In genomic region chr5:118984602-118985001, GRCh38 we compare ENCODE assay signal across 20 cellular contexts. TPM values are rescaled to one million over a fixed set of nuclear protein-coding genes. Genes with fewer than 3 reads are reported as not detected.
DNase-seq lines count a peak whose midpoint lies in the region; ATAC-seq lines count a peak whose summit lies in the region.
"Had no signal": no experiment of that assay in that cellular context is flagged by ENCODE, and none has a peak within 500 bp of the region (broad histone marks: within the 10 kb centered on the region; RNA-seq: fewer than 3 reads in every experiment).

No MANE protein-coding gene starts in this region.

- CTCF ChIA-PET in activated CD4-positive, alpha-beta T cell treated with anti-CD3 and anti-CD28 coated beads for 36 hours (lab: Charles Lee): interaction anchor here (0.8 to 3.2 kb wide), 2 partner anchors 86 to 427 kb away, joined by 3 to 23 read pairs; partner anchors contain the start of gene DMXL1

- POLR2A ChIA-PET in activated CD4-positive, alpha-beta T cell treated with anti-CD3 and anti-CD28 coated beads for 36 hours (lab: Charles Lee): no interaction called here

- H3K27me3 Mint-ChIP-seq in activated CD4-positive, alpha-beta T cell treated with anti-CD3 and anti-CD28 coated beads for 36 hours: no peaks in the 10 kb centered on the region
- H3K27me3 Mint-ChIP-seq: activated CD4-positive, alpha-beta memory T cell treated with anti-CD3 and anti-CD28 coated beads for 36 hours; activated naive CD8-positive, alpha-beta T cell treated with anti-CD3 and anti-CD28 coated beads, Interleukin-2, amount 10 ng/mL, durations not matched to agents 7 days and 5 days; naive thymus-derived CD8-positive, alpha-beta T cell had no signal

- H3K27ac Mint-ChIP-seq in activated CD4-positive, alpha-beta T cell treated with anti-CD3 and anti-CD28 coated beads for 36 hours: no peak overlapping the region
- H3K27ac Mint-ChIP-seq: activated CD4-positive, alpha-beta memory T cell treated with anti-CD3 and anti-CD28 coated beads for 36 hours; activated naive CD8-positive, alpha-beta T cell treated with anti-CD3 and anti-CD28 coated beads, Interleukin-2, amount 10 ng/mL, durations not matched to agents 7 days and 5 days; naive thymus-derived CD8-positive, alpha-beta T cell had no signal

- DNase-seq in AG08395 (ENCODE audit: low spot score) (peak; percentile 55), HS-27A (ENCODE audit: low read depth) (peak; percentile 4), amniotic stem cell (lab: John Stamatoyannopoulos, UW) (peak; percentile 11), glomerular visceral epithelial cell (ENCODE audit: extremely low spot score) (peak; percentile 55), NCI-H2107 treated with DMSO at 0.1 percent for 48 hours (lab: John Stamatoyannopoulos, UW; ENCODE audit: unreplicated experiment) (no peak)
- DNase-seq in activated CD4-positive, alpha-beta T cell treated with anti-CD3 and anti-CD28 coated beads for 36 hours: no peak
- DNase-seq: activated CD4-positive, alpha-beta memory T cell treated with anti-CD3 and anti-CD28 coated beads for 36 hours; activated naive CD8-positive, alpha-beta T cell treated with anti-CD3 and anti-CD28 coated beads, Interleukin-2, amount 10 ng/mL, durations not matched to agents 7 days and 5 days; activated T-cell treated with anti-CD3 and anti-CD28 coated beads, Interleukin-2, amount 50 U/mL, for 48 hours; colonic mucosa; erythroblast; GOT3; KBM-7; left ventricle myocardium superior; naive thymus-derived CD8-positive, alpha-beta T cell; NCI-H1417 treated with DMSO at 0.1 percent for 48 hours; NCI-H446; SJCRH30 had no signal

- intact Hi-C loops in activated CD4-positive, alpha-beta T cell treated with anti-CD3 and anti-CD28 coated beads for 36 hours (cut with DNase I, micrococcal nuclease): loop anchor here (5.0 to 10.0 kb wide), 6 partner anchors 333 to 1480 kb away; partner anchors contain the start of genes PRR16 (in 1 of the 2) and TNFAIP8 (in 1 of the 2)

- peaks cover 23% of the 10 kb centered on the region for H3K4me1 Mint-ChIP-seq in activated CD4-positive, alpha-beta T cell treated with anti-CD3 and anti-CD28 coated beads for 36 hours

- H3K4me3 Mint-ChIP-seq in activated CD4-positive, alpha-beta T cell treated with anti-CD3 and anti-CD28 coated beads for 36 hours: no peak overlapping the region
- H3K4me3 Mint-ChIP-seq: activated CD4-positive, alpha-beta memory T cell treated with anti-CD3 and anti-CD28 coated beads for 36 hours; activated naive CD8-positive, alpha-beta T cell treated with anti-CD3 and anti-CD28 coated beads, Interleukin-2, amount 10 ng/mL, durations not matched to agents 7 days and 5 days; naive thymus-derived CD8-positive, alpha-beta T cell had no signal

- H3K36me3 Mint-ChIP-seq in activated CD4-positive, alpha-beta T cell treated with anti-CD3 and anti-CD28 coated beads for 36 hours (ENCODE audit: low read depth): no peaks in the 10 kb centered on the region
- H3K36me3 Mint-ChIP-seq: activated naive CD8-positive, alpha-beta T cell treated with anti-CD3 and anti-CD28 coated beads, Interleukin-2, amount 10 ng/mL, durations not matched to agents 7 days and 5 days had no signal

- ATAC-seq in GM19397 (IDR thresholded peaks at IDR 0.05; ENCODE audit: unreplicated experiment) (no peak), HG02588 (IDR thresholded peaks at IDR 0.05; ENCODE audit: unreplicated experiment) (no peak)
- no peak for ATAC-seq in activated CD4-positive, alpha-beta T cell treated with anti-CD3 and anti-CD28 coated beads for 36 hours
- ATAC-seq: left ventricle myocardium superior; naive thymus-derived CD8-positive, alpha-beta T cell had no signal

- H3K9me3 Mint-ChIP-seq in activated CD4-positive, alpha-beta T cell treated with anti-CD3 and anti-CD28 coated beads for 36 hours (ENCODE audit: low read depth): no peaks in the 10 kb centered on the region
- H3K9me3 Mint-ChIP-seq: activated CD4-positive, alpha-beta memory T cell treated with anti-CD3 and anti-CD28 coated beads for 36 hours; activated naive CD8-positive, alpha-beta T cell treated with anti-CD3 and anti-CD28 coated beads, Interleukin-2, amount 10 ng/mL, durations not matched to agents 7 days and 5 days; naive thymus-derived CD8-positive, alpha-beta T cell had no signal

RNA-seq across cellular contexts. Expression of gene DTWD2, which starts 3.7 kb away (rescaled TPM):
- 1 to 10 TPM; 3.6 to 4.5 TPM for total RNA-seq in activated CD4-positive, alpha-beta T cell treated with anti-CD3 and anti-CD28 coated beads for 36 hours

Comparison
In these comparisons a context has a peak if more than half of its experiments do, and no peak if none do; other contexts are left out.
1. DNase-seq: peak in AG08395 (single experiment), HS-27A (single experiment), amniotic stem cell (single experiment) and glomerular visceral epithelial cell (single experiment); none in NCI-H2107 treated with DMSO at 0.1 percent for 48 hours (single experiment) and activated CD4-positive, alpha-beta T cell treated with anti-CD3 and anti-CD28 coated beads for 36 hours (single experiment).